13 cellular contexts compared by ENCODE assay signal in the genomic region with DNA sequence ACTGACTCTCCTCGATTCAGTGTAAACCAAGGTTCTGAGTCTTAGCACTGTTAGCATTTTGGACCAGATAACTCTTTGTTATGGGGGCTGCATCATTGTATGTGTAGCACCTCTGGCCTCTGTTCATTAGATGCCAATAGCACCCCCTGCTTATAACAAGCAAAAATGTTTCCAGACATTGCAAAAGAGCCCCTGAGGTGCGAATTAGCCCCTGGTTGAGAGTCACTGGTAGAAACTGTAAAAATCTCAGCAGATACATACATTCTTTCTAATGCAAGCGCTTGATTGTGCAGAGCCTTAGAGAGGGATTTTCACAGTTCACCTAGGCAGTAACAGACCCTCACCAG. TPM values are rescaled to one million over a fixed set of nuclear protein-coding genes. Genes with fewer than 3 reads are reported as not detected.
DNase-seq lines count a peak whose midpoint lies in the region; ATAC-seq and TF ChIP-seq lines count a peak whose summit lies in the region.
"Had no signal": no experiment of that assay in that cellular context is flagged by ENCODE, and none has a peak within 500 bp of the region (broad histone marks: within the 10 kb centered on the region; RNA-seq: fewer than 3 reads in every experiment).

No MANE protein-coding gene starts in this region.

- H3K4me3 ChIP-seq in sigmoid colon = peak overlapping the region in 3 of 4 donors; percentile 3 to 65 (median 58)
- no peak overlapping the region for H3K4me3 ChIP-seq in neuronal stem cell (ENCODE audit: low read length in 2 of 2)

- H3K9ac ChIP-seq in neuronal stem cell (ENCODE audit: low read depth, low read length, poor library complexity) = no peak overlapping the region

- 90 to 91% methylated on average over 3 of the region's 3 CpGs for WGBS in sigmoid colon, 2 donors
- no CpG with 5 or more reads among the region's 3 CpGs for WGBS in neuronal stem cell (ENCODE audit: extremely low coverage in 2 of 2, insufficient read length in 2 of 2, insufficient replicate concordance in 1 of 2), 2 donors

- no peak overlapping the region for H4K8ac ChIP-seq in neuronal stem cell (ENCODE audit: low read depth, low read length)

- no peaks in the 10 kb centered on the region for H3K9me3 ChIP-seq in sigmoid colon
- H3K9me3 ChIP-seq in neuronal stem cell (replicated peaks in 1 of 2; ENCODE audit: control insufficient read depth in 2 of 2, insufficient read depth in 1 of 2, low read depth in 1 of 2, low read length in 2 of 2) = peaks cover 0 to 4% of the 10 kb centered on the region in 2 donors

- H3K27me3 Mint-ChIP-seq in Calu3 (ENCODE audit: unreplicated experiment) = no peaks in the 10 kb centered on the region

- no peak overlapping the region for H4K91ac ChIP-seq in neuronal stem cell (ENCODE audit: low read depth, low read length, poor library complexity)

- DNase-seq in Calu3 (no peak), foreskin keratinocyte (no peak), sigmoid colon (no peak), AG20443 (ENCODE audit: low spot score) (no peak), neuronal stem cell (ENCODE audit: low spot score) (no peak), DMS 273 treated with DMSO at 0.1 percent for 48 hours (lab: John Stamatoyannopoulos, UW) (no peak), NCI-H2029 (lab: John Stamatoyannopoulos, UW) (no peak)
- DNase-seq: activated naive CD8-positive, alpha-beta T cell treated with anti-CD3 and anti-CD28 coated beads, Interleukin-2, amount 10 ng/mL, durations not matched to agents 7 days and 5 days; H9; NCI-H2081; stimulated activated CD4-positive, alpha-beta T cell treated with anti-CD3 and anti-CD28 coated beads, Interleukin-4, amount 100 ng/mL, for 24 hours had no signal

- H3K4me1 ChIP-seq in foreskin keratinocyte = peaks cover 14% of the 10 kb centered on the region
- H3K4me1 ChIP-seq in sigmoid colon = peaks cover 0 to 35% (median 19%) of the 10 kb centered on the region in 4 donors
- peaks cover 4 to 6% of the 10 kb centered on the region in 2 donors for H3K4me1 ChIP-seq in neuronal stem cell (ENCODE audit: control insufficient read depth in 2 of 2, insufficient read depth in 1 of 2, low read depth in 1 of 2, low read length in 2 of 2)

- BruUV-seq in Calu3 (replicated peaks; lab: Mats Ljungman, UMichigan) = no TSS peak

- intact Hi-C loops in Calu3 (cut with micrococcal nuclease; ENCODE audit: unreplicated experiment) = loop anchor here (2.0 to 5.0 kb wide), 5 partner anchors 84 to 387 kb away; no protein-coding TSS in a partner anchor
- intact Hi-C loops in sigmoid colon (cut with DNase I) = loop anchor here (5.0 to 10.0 kb wide), 4 partner anchors 73 to 168 kb away; no protein-coding TSS in a partner anchor

- no peak overlapping the region for H3K4me2 ChIP-seq in neuronal stem cell (ENCODE audit: insufficient read depth, low read length, poor library complexity, severe bottlenecking)

- H2BK12ac ChIP-seq in neuronal stem cell (ENCODE audit: low read length) = no peak overlapping the region

- no peaks in the 10 kb centered on the region for H3K9me3 Mint-ChIP-seq in Calu3 (ENCODE audit: low read depth, unreplicated experiment)
- H3K9me3 Mint-ChIP-seq: activated naive CD8-positive, alpha-beta T cell treated with anti-CD3 and anti-CD28 coated beads, Interleukin-2, amount 10 ng/mL, durations not matched to agents 7 days and 5 days; H9 had no signal

- H3K27ac ChIP-seq in VCaP (peak overlapping the region; percentile 90), foreskin keratinocyte (peak overlapping the region; percentile 20), sigmoid colon (no peak overlapping the region), neuronal stem cell (replicated peaks; ENCODE audit: low read length) (no peak overlapping the region)

- no peak for TF ChIP-seq CTCF in Calu3 (IDR thresholded peaks at IDR 0.05; ENCODE audit: unreplicated experiment)
- no peak for TF ChIP-seq CTCF in VCaP (conservative IDR thresholded peaks at IDR 0.05)
- peak; percentile 18 for TF ChIP-seq CTCF in foreskin keratinocyte (conservative IDR thresholded peaks at IDR 0.05)
- no peak for TF ChIP-seq CTCF in sigmoid colon (IDR thresholded peaks at IDR 0.05)

- no peak overlapping the region for H3K18ac ChIP-seq in neuronal stem cell (ENCODE audit: low read length)

- TF ChIP-seq EP300 in sigmoid colon (IDR thresholded peaks at IDR 0.05) = no peak

- peaks cover 74% of the 10 kb centered on the region for H3K36me3 Mint-ChIP-seq in Calu3 (ENCODE audit: insufficient read depth, unreplicated experiment)
- H3K36me3 Mint-ChIP-seq: activated naive CD8-positive, alpha-beta T cell treated with anti-CD3 and anti-CD28 coated beads, Interleukin-2, amount 10 ng/mL, durations not matched to agents 7 days and 5 days had no signal

- no peak overlapping the region for H2BK5ac ChIP-seq in neuronal stem cell (ENCODE audit: low read length)

- no peak overlapping the region for H3K14ac ChIP-seq in neuronal stem cell (ENCODE audit: low read length)

- H3K36me3 ChIP-seq in sigmoid colon (no peaks in the 10 kb centered on the region), neuronal stem cell (replicated peaks in 1 of 2; ENCODE audit: control insufficient read depth in 2 of 2, insufficient read depth in 2 of 2, low read length in 2 of 2) (no peaks in the 10 kb centered on the region)

- no peak overlapping the region for H3K4ac ChIP-seq in neuronal stem cell (ENCODE audit: low read length)

- peaks cover 39% of the 10 kb centered on the region for H3K4me1 Mint-ChIP-seq in Calu3 (ENCODE audit: low read depth, unreplicated experiment)

- TF ChIP-seq POLR2A in sigmoid colon (IDR thresholded peaks at IDR 0.05) = no peak

- peaks cover 4% of the 10 kb centered on the region for H3K79me1 ChIP-seq in neuronal stem cell (ENCODE audit: low read depth, low read length)

- CTCF ChIA-PET in Calu3 (lab: Charles Lee) = interaction anchor here (0.8 to 2.3 kb wide), 6 partner anchors 8 to 206 kb away, joined by 3 to 8 read pairs (median 4); no protein-coding TSS in a partner anchor

- ATAC-seq in foreskin keratinocyte = no peak
- ATAC-seq: activated CD4-positive, CD25-positive, alpha-beta regulatory T cell treated with anti-CD3 and anti-CD28 coated beads, Interleukin-2, amount 50 U/mL, for 24 hours had no signal

- no peak overlapping the region for H2BK15ac ChIP-seq in neuronal stem cell (ENCODE audit: low read length)

- no peak overlapping the region for H3K23ac ChIP-seq in neuronal stem cell (ENCODE audit: low read depth, low read length, poor library complexity)

- no peak overlapping the region for H2AFZ ChIP-seq in neuronal stem cell (ENCODE audit: low read length)

- no peaks in the 10 kb centered on the region for H3K27me3 ChIP-seq in foreskin keratinocyte
- no peaks in the 10 kb centered on the region for H3K27me3 ChIP-seq in sigmoid colon
- H3K27me3 ChIP-seq in neuronal stem cell (ENCODE audit: control insufficient read depth in 3 of 3, insufficient read depth in 3 of 3, low read depth in 1 of 3, low read length in 3 of 3) = peaks cover 4 to 39% (median 20%) of the 10 kb centered on the region in 3 experiments

- H2AK5ac ChIP-seq in neuronal stem cell (ENCODE audit: low read depth, low read length) = no peak overlapping the region

- peak overlapping the region; percentile 79 for H3K27ac Mint-ChIP-seq in Calu3 (ENCODE audit: unreplicated experiment)
- H3K27ac Mint-ChIP-seq: activated naive CD8-positive, alpha-beta T cell treated with anti-CD3 and anti-CD28 coated beads, Interleukin-2, amount 10 ng/mL, durations not matched to agents 7 days and 5 days; H9 had no signal

- H2BK120ac ChIP-seq in neuronal stem cell (ENCODE audit: low read depth, low read length) = no peak overlapping the region

- peak overlapping the region; percentile 88 for H3K4me3 Mint-ChIP-seq in Calu3 (ENCODE audit: low read depth, unreplicated experiment)

RNA-seq across cellular contexts. Expression of gene ADRB2, which starts 2.8 kb away (rescaled TPM):
- total RNA-seq in Calu3 (2022) (16.6 and 16.9 TPM in 2 replicates), foreskin keratinocyte (20.4 and 36.9 TPM in 2 replicates), sigmoid colon (1 to 10 TPM; 2.0 to 4.3 (median 3.0) TPM)
- polyA plus RNA-seq in foreskin keratinocyte (10.8 and 23.5 TPM in 2 replicates), sigmoid colon (1 to 10 TPM in 1 of 3 donors, under 1 TPM in 1, not detected in 1; 0.60 to 1.2 TPM)
- 0.40 TPM for polyA plus RNA-seq in neuronal stem cell (2013, experiment 1 of 2)
- 0.40 TPM for polyA plus RNA-seq in neuronal stem cell (2013, experiment 2 of 2)

Comparison
In these comparisons a context has a peak if more than half of its experiments do, and no peak if none do; other contexts are left out.
1. H3K27ac ChIP-seq: peak in VCaP (single experiment) and foreskin keratinocyte (single experiment); none in sigmoid colon (0 of 4) and neuronal stem cell (single experiment).
2. H3K4me3 ChIP-seq: peak in sigmoid colon (3 of 4); none in neuronal stem cell (0 of 2).